ENCODE assay signal across 21 cellular contexts in the genomic region with DNA sequence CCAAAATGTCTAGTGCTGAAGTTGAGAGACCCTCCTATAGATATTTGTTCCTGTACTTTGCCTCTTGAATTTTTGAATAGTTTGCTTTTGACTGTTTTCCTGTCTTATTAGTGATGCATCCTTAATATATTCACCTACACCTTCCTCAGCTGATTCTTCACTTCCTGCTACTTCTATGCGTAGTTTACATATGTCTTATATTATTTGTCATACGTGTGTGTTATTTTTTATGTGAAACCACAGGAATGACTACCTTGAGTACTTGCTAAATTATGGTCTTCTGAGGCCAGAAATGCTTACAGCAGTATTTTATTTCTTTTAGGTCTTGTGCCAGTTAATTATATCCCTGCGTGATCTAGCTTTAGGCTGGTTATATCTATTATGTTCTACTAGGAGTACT. TPM values are rescaled to one million over a fixed set of nuclear protein-coding genes. Genes with fewer than 3 reads are reported as not detected.
DNase-seq lines count a peak whose midpoint lies in the region; ATAC-seq and TF ChIP-seq lines count a peak whose summit lies in the region.
"Had no signal": no experiment of that assay in that cellular context is flagged by ENCODE, and none has a peak within 500 bp of the region (broad histone marks: within the 10 kb centered on the region; RNA-seq: fewer than 3 reads in every experiment).

No MANE protein-coding gene starts in this region.

- H3K9me3 ChIP-seq in RWPE2 (ENCODE audit: severe bottlenecking): no peaks in the 10 kb centered on the region
- H3K9me3 ChIP-seq in endocrine pancreas (ENCODE audit: control insufficient read depth, low read length): no peaks in the 10 kb centered on the region

- H3K27me3 Mint-ChIP-seq in activated CD4-positive, alpha-beta memory T cell treated with anti-CD3 and anti-CD28 coated beads, Interleukin-2, amount 10 ng/mL, durations not matched to agents 7 days and 5 days: no peaks in the 10 kb centered on the region
- no peaks in the 10 kb centered on the region for H3K27me3 Mint-ChIP-seq in activated naive CD8-positive, alpha-beta T cell treated with anti-CD3 and anti-CD28 coated beads for 36 hours

- POLR2A ChIA-PET in activated CD4-positive, alpha-beta memory T cell treated with anti-CD3 and anti-CD28 coated beads, Interleukin-2, amount 10 ng/mL, durations not matched to agents 7 days and 5 days (lab: Charles Lee): interaction anchor here (1.3 to 1.8 kb wide), 2 partner anchors 10 to 11 kb away, joined by 3 to 5 read pairs; a partner anchor contains a TSS

- H3K4me1 ChIP-seq in RWPE2 (ENCODE audit: insufficient read depth, poor library complexity, severe bottlenecking): peaks cover 25% of the 10 kb centered on the region
- peaks cover 26% of the 10 kb centered on the region for H3K4me1 ChIP-seq in endocrine pancreas (ENCODE audit: control insufficient read depth, insufficient read depth, low read length)

- no peak for TF ChIP-seq CTCF in RWPE2 (IDR thresholded peaks at IDR 0.05; ENCODE audit: poor library complexity, severe bottlenecking)

- ATAC-seq in RWPE2 (ENCODE audit: low read depth): peak; percentile 94
- ATAC-seq: HCT116 had no signal

- CTCF ChIA-PET in activated CD4-positive, alpha-beta memory T cell treated with anti-CD3 and anti-CD28 coated beads, Interleukin-2, amount 10 ng/mL, durations not matched to agents 7 days and 5 days (lab: Charles Lee): interaction anchor here (0.8 kb wide), 1 partner anchor 10 kb away, joined by 3 read pairs; a partner anchor contains a TSS

- H3K27ac ChIP-seq in RWPE2 (ENCODE audit: poor library complexity, severe bottlenecking): peak overlapping the region; percentile 76
- H3K27ac ChIP-seq: 22Rv1, C4-2B had no signal

- DNase-seq in NCI-H2227 treated with DMSO at 0.1 percent for 48 hours (lab: John Stamatoyannopoulos, UW) (peak; percentile 68), NCI-H2227 (lab: John Stamatoyannopoulos, UW; ENCODE audit: unreplicated experiment) (no peak), RWPE2 (ENCODE audit: low spot score) (no peak), middle frontal gyrus (ENCODE audit: extremely low spot score, low spot score) (no peak), CD1c-positive myeloid dendritic cell (ENCODE audit: extremely low spot score) (no peak)
- no peak for DNase-seq in activated CD4-positive, alpha-beta memory T cell treated with anti-CD3 and anti-CD28 coated beads, Interleukin-2, amount 10 ng/mL, durations not matched to agents 7 days and 5 days
- no peak for DNase-seq in activated naive CD8-positive, alpha-beta T cell treated with anti-CD3 and anti-CD28 coated beads for 36 hours
- DNase-seq: AML-193, DMS79, GOT3, MV-4-11, NCI-H510A treated with DMSO at 0.1 percent for 48 hours, NCI-H82, RPMI8226, SIG-M5 had no signal

- H3K9me3 Mint-ChIP-seq in activated CD4-positive, alpha-beta memory T cell treated with anti-CD3 and anti-CD28 coated beads, Interleukin-2, amount 10 ng/mL, durations not matched to agents 7 days and 5 days: no peaks in the 10 kb centered on the region
- H3K9me3 Mint-ChIP-seq in activated naive CD8-positive, alpha-beta T cell treated with anti-CD3 and anti-CD28 coated beads for 36 hours: no peaks in the 10 kb centered on the region
- H3K9me3 Mint-ChIP-seq: T-helper 1 cell treated with Interleukin-12 subunit alpha and Interleukin-12 subunit beta and Interleukin-4 antibody, amounts not matched to agents 30 μg/mL and 1 μg/mL, for 36 hours had no signal

- peaks cover 27% of the 10 kb centered on the region for H3K36me3 Mint-ChIP-seq in activated CD4-positive, alpha-beta memory T cell treated with anti-CD3 and anti-CD28 coated beads, Interleukin-2, amount 10 ng/mL, durations not matched to agents 7 days and 5 days (ENCODE audit: low read depth)
- peaks cover 26% of the 10 kb centered on the region for H3K36me3 Mint-ChIP-seq in activated naive CD8-positive, alpha-beta T cell treated with anti-CD3 and anti-CD28 coated beads for 36 hours

- peaks cover 12% of the 10 kb centered on the region for H3K4me1 Mint-ChIP-seq in activated CD4-positive, alpha-beta memory T cell treated with anti-CD3 and anti-CD28 coated beads, Interleukin-2, amount 10 ng/mL, durations not matched to agents 7 days and 5 days
- H3K4me1 Mint-ChIP-seq in activated naive CD8-positive, alpha-beta T cell treated with anti-CD3 and anti-CD28 coated beads for 36 hours: peaks cover 25% of the 10 kb centered on the region

- H3K4me3 ChIP-seq in RWPE2 (ENCODE audit: severe bottlenecking) (no peak overlapping the region), endocrine pancreas (ENCODE audit: control insufficient read depth, insufficient read depth, low read length) (peak overlapping the region; percentile 40)
- H3K4me3 ChIP-seq: K562 had no signal

- no peak overlapping the region for H3K4me3 Mint-ChIP-seq in activated CD4-positive, alpha-beta memory T cell treated with anti-CD3 and anti-CD28 coated beads, Interleukin-2, amount 10 ng/mL, durations not matched to agents 7 days and 5 days
- no peak overlapping the region for H3K4me3 Mint-ChIP-seq in activated naive CD8-positive, alpha-beta T cell treated with anti-CD3 and anti-CD28 coated beads for 36 hours
- H3K4me3 Mint-ChIP-seq: T-helper 1 cell treated with Interleukin-12 subunit alpha and Interleukin-12 subunit beta and Interleukin-4 antibody, amounts not matched to agents 30 μg/mL and 1 μg/mL, for 36 hours had no signal

- H3K27ac Mint-ChIP-seq in activated CD4-positive, alpha-beta memory T cell treated with anti-CD3 and anti-CD28 coated beads, Interleukin-2, amount 10 ng/mL, durations not matched to agents 7 days and 5 days: no peak overlapping the region
- no peak overlapping the region for H3K27ac Mint-ChIP-seq in activated naive CD8-positive, alpha-beta T cell treated with anti-CD3 and anti-CD28 coated beads for 36 hours
- H3K27ac Mint-ChIP-seq: T-helper 1 cell treated with Interleukin-12 subunit alpha and Interleukin-12 subunit beta and Interleukin-4 antibody, amounts not matched to agents 30 μg/mL and 1 μg/mL, for 36 hours had no signal

- H3K27me3 ChIP-seq in RWPE2 (ENCODE audit: insufficient read depth, poor library complexity, severe bottlenecking) (no peaks in the 10 kb centered on the region), endocrine pancreas (ENCODE audit: control insufficient read depth, insufficient read depth, low read length) (no peaks in the 10 kb centered on the region)

- H3K36me3 ChIP-seq in RWPE2 (ENCODE audit: low read depth) (peaks cover 19% of the 10 kb centered on the region), endocrine pancreas (ENCODE audit: control insufficient read depth, insufficient read depth, low read length) (no peaks in the 10 kb centered on the region)

- H3K9ac ChIP-seq in endocrine pancreas (ENCODE audit: control insufficient read depth, insufficient read depth, low read length): no peak overlapping the region

RNA-seq across cellular contexts. Expression of a gene that starts 9.9 kb away (rescaled TPM):
- 10 to 100 TPM; 42.1 to 42.5 TPM for total RNA-seq in activated CD4-positive, alpha-beta memory T cell treated with anti-CD3 and anti-CD28 coated beads, Interleukin-2, amount 10 ng/mL, durations not matched to agents 7 days and 5 days
- total RNA-seq in activated naive CD8-positive, alpha-beta T cell treated with anti-CD3 and anti-CD28 coated beads for 36 hours: 10 to 100 TPM; 30.2 to 34.6 TPM
